11 cellular contexts compared by ENCODE assay signal in genomic region chr5:50653946-50654345, GRCh38. TPM values are rescaled to one million over a fixed set of nuclear protein-coding genes. Genes with fewer than 3 reads are reported as not detected.
DNase-seq lines count a peak whose midpoint lies in the region; ATAC-seq, FAIRE-seq and TF ChIP-seq lines count a peak whose summit lies in the region.
"Had no signal": no experiment of that assay in that cellular context is flagged by ENCODE, and none has a peak within 500 bp of the region (broad histone marks: within the 10 kb centered on the region; RNA-seq: fewer than 3 reads in every experiment).

No MANE protein-coding gene starts in this region.

- H3K4me3 ChIP-seq in ovary = no peak overlapping the region
- no peak overlapping the region for H3K4me3 ChIP-seq in kidney (ENCODE audit: low read length in 2 of 2)
- no peak overlapping the region for H3K4me3 ChIP-seq in tibial artery

- H3K9ac ChIP-seq in kidney (ENCODE audit: low read length in 2 of 2) = no peak overlapping the region

- H3K4me1 ChIP-seq in ovary (ENCODE audit: insufficient read depth) (no peaks in the 10 kb centered on the region), kidney (ENCODE audit: control insufficient read depth in 1 of 2, insufficient read depth in 1 of 2, low read depth in 1 of 2, low read length in 2 of 2) (no peaks in the 10 kb centered on the region), tibial artery (peaks cover 0 to 3% (median 0%) of the 10 kb centered on the region in 4 donors)

- no peak for TF ChIP-seq POLR2A in ovary (IDR thresholded peaks at IDR 0.05)

- DNase-seq in ovary (no peak), kidney (no peak), tibial artery (no peak), epidermal melanocyte (ENCODE audit: insufficient read length, low spot score) (no peak)
- DNase-seq: SHP77 treated with DMSO at 0.1 percent for 48 hours; stimulated activated CD4-positive, alpha-beta T cell treated with anti-CD3 and anti-CD28 coated beads, Interleukin-12 subunit alpha, Interleukin-12 subunit beta, amount 100 ng/mL, for 4 hours had no signal

- 72 to 89% (median 75%) methylated on average over 3 of the region's 3 CpGs for WGBS in ovary, 3 donors

- intact Hi-C loops in ovary (cut with DNase I) (no loop called here), kidney (cut with DNase I) (no loop called here), tibial artery (cut with DNase I; ENCODE audit: low total_unique reads) (no loop called here)

- no peak for TF ChIP-seq EP300 in ovary (IDR thresholded peaks at IDR 0.05)

- H3K27me3 ChIP-seq in ovary = no peaks in the 10 kb centered on the region
- no peaks in the 10 kb centered on the region for H3K27me3 ChIP-seq in tibial artery

- TF ChIP-seq CTCF in ovary (IDR thresholded peaks at IDR 0.05) (no peak), kidney (IDR thresholded peaks at IDR 0.05; ENCODE audit: borderline replicate concordance, extremely low read depth, insufficient read depth) (no peak), tibial artery (IDR thresholded peaks at IDR 0.05) (no peak)

- peak; percentile 98 for ATAC-seq in GM18861 (IDR thresholded peaks at IDR 0.05; ENCODE audit: unreplicated experiment)
- ATAC-seq in GM21825 (IDR thresholded peaks at IDR 0.05; ENCODE audit: unreplicated experiment) = peak; percentile 79
- peak; percentile 89 for ATAC-seq in HG03469 (IDR thresholded peaks at IDR 0.05; ENCODE audit: unreplicated experiment)
- ATAC-seq in esophagus mucosa = peak; percentile 34

- FAIRE-seq in kidney (lab: Jason Lieb, UNC) = no peak
- FAIRE-seq: endometrium had no signal

- H3K36me3 ChIP-seq in ovary (no peaks in the 10 kb centered on the region), kidney (ENCODE audit: control insufficient read depth in 1 of 2, insufficient read depth in 2 of 2, low read length in 2 of 2) (no peaks in the 10 kb centered on the region), tibial artery (no peaks in the 10 kb centered on the region)

- no peak overlapping the region for H3K27ac ChIP-seq in ovary
- no peak overlapping the region for H3K27ac ChIP-seq in kidney (ENCODE audit: low read depth in 2 of 2, low read length in 2 of 2)
- no peak overlapping the region for H3K27ac ChIP-seq in tibial artery

- H3K9me3 ChIP-seq in ovary = no peaks in the 10 kb centered on the region
- H3K9me3 ChIP-seq in kidney (ENCODE audit: control insufficient read depth in 1 of 2, low read length in 2 of 2) = no peaks in the 10 kb centered on the region
- H3K9me3 ChIP-seq in tibial artery = no peaks in the 10 kb centered on the region

RNA-seq across cellular contexts. Expression of gene PARP8, which starts 12.5 kb away (rescaled TPM):
- 10.3 TPM for total RNA-seq in esophagus mucosa
- 10 to 100 TPM; 11.2 to 21.4 (median 18.4) TPM for total RNA-seq in ovary
- 10 to 100 TPM in 1 of 2 donors, 1 to 10 TPM in 1; 4.4 to 19.8 TPM for polyA plus RNA-seq in ovary
- 42.5 TPM for total RNA-seq in kidney
- polyA plus RNA-seq in kidney (ENCODE audit: insufficient read depth, low read depth, low replicate concordance) = 3.4 TPM

Comparison
In these comparisons a context has a peak if more than half of its experiments do, and no peak if none do; other contexts are left out.
1. ATAC-seq: peak in every context shown above with its lines; median percentile 98 in GM18861; 89 in HG03469; 79 in GM21825; 34 in esophagus mucosa.